Comparison of ENCODE assay signal across 8 cellular contexts in genomic region chr17:42659079-42659931, GRCh38. TPM values are rescaled to one million over a fixed set of nuclear protein-coding genes. Genes with fewer than 3 reads are reported as not detected.
DNase-seq lines count a peak whose midpoint lies in the region; ATAC-seq and TF ChIP-seq lines count a peak whose summit lies in the region.

TUBG2 (plus strand) TSS chr17:42659284; CDS start chr17:42659504, 220 bp downstream.

- peak; percentile 43 to 84 (median 72) for DNase-seq in CD8-positive, alpha-beta T cell
- peak; percentile 99 for DNase-seq in H9
- peak; percentile 94 for DNase-seq in NCI-H2171 treated with DMSO at 0.1 percent for 48 hours (lab: John Stamatoyannopoulos, UW)
- DNase-seq in central memory CD4-positive, alpha-beta T cell = peak; percentile 52
- peak; percentile 84 for DNase-seq in iris pigment epithelial cell (ENCODE audit: low read depth)
- DNase-seq in stimulated activated CD4-positive, alpha-beta T cell treated with anti-CD3 and anti-CD28 coated beads, Interleukin-12 subunit alpha, Interleukin-12 subunit beta, amount 100 ng/mL, for 24 hours (ENCODE audit: low read depth in 2 of 2) = peak; percentile 74 to 79

- H3K79me2 ChIP-seq in H9 (ENCODE audit: insufficient read depth, low read length) = no peaks in the 10 kb centered on the region

- H3K23ac ChIP-seq in H9 (ENCODE audit: insufficient read length, low read depth, low read length) = no peak within 1 kb of the TSS

- intact Hi-C loops in CD8-positive, alpha-beta T cell (cut with DNase I, micrococcal nuclease) = loop anchor here (1.0 to 5.0 kb wide), 2 partner anchors 18 to 52 kb away; partner anchors contain the start of genes RETREG3 (in 1 of the 2) and TUBG1 (in 1 of the 2)

- ATAC-seq in CD8-positive, alpha-beta T cell = peak; percentile 80
- peak; percentile 76 to 77 for ATAC-seq in activated CD4-positive, CD25-positive, alpha-beta regulatory T cell treated with anti-CD3 and anti-CD28 coated beads, Interleukin-2, amount 50 U/mL, for 24 hours
- no peak for ATAC-seq in HG03457 (IDR thresholded peaks at IDR 0.05; ENCODE audit: unreplicated experiment)

- CTCF ChIA-PET in CD8-positive, alpha-beta T cell (lab: Charles Lee) = interaction anchor here (1.4 kb wide), 1 partner anchor 21 kb away, joined by 8 read pairs; no protein-coding TSS in a partner anchor

- no peak within 1 kb of the TSS for H2BK20ac ChIP-seq in H9 (ENCODE audit: low read depth, low read length, poor library complexity, severe bottlenecking)

- no peaks in the 10 kb centered on the region for H3K36me3 ChIP-seq in CD8-positive, alpha-beta T cell (ENCODE audit: insufficient read depth, low read length)

- no peak within 1 kb of the TSS for H2BK5ac ChIP-seq in H9 (ENCODE audit: insufficient read length, low read length)

- no peak within 1 kb of the TSS for H2AFZ ChIP-seq in H9 (ENCODE audit: low read length)

- peak within 1 kb of the TSS; percentile 45 for H3K27ac ChIP-seq in CD8-positive, alpha-beta T cell (ENCODE audit: low read depth, low read length)
- no peak within 1 kb of the TSS for H3K27ac ChIP-seq in H9 (ENCODE audit: insufficient read length, low read depth, low read length)

- no peak within 1 kb of the TSS for H2AK5ac ChIP-seq in H9 (ENCODE audit: insufficient read length, low read length)

- WGBS in H9 (ENCODE audit: extremely low coverage, insufficient read length, low lambda C conversion rate) = no CpG with 5 or more reads among the region's 59 CpGs

- H4K5ac ChIP-seq in H9 (ENCODE audit: insufficient read length, low read depth, low read length) = no peak within 1 kb of the TSS

- H3K4me1 ChIP-seq in CD8-positive, alpha-beta T cell (ENCODE audit: insufficient read depth, low read length) = peaks cover 5% of the 10 kb centered on the region
- no peaks in the 10 kb centered on the region; the same call in 1 of the 2 replicates for H3K4me1 ChIP-seq in H9 (ENCODE audit: insufficient read depth, low read length)

- no peaks in the 10 kb centered on the region for H3K79me1 ChIP-seq in H9 (ENCODE audit: insufficient read depth, low read depth, low read length, poor library complexity, severe bottlenecking)

- no peak within 1 kb of the TSS for H4K8ac ChIP-seq in H9 (replicated peaks; ENCODE audit: insufficient read length, low read depth, low read length)

- H3K23me2 ChIP-seq in H9 (ENCODE audit: insufficient read length, low read depth, low read length, poor library complexity, severe bottlenecking) = no peaks in the 10 kb centered on the region

- H3K27me3 ChIP-seq in CD8-positive, alpha-beta T cell (ENCODE audit: insufficient read depth, low read length) = no peaks in the 10 kb centered on the region
- H3K27me3 ChIP-seq in H9 (ENCODE audit: insufficient read depth, low read length) = no peaks in the 10 kb centered on the region

- H3K36me3 Mint-ChIP-seq in CD8-positive, alpha-beta T cell = peaks cover 10% of the 10 kb centered on the region
- H3K36me3 Mint-ChIP-seq in H9 (ENCODE audit: insufficient read depth in 1 of 3, low read depth in 3 of 3) = peaks cover 2 to 27% (median 21%) of the 10 kb centered on the region in 3 experiments; a peak in 6 of 7 replicates

- no peak for TF ChIP-seq CTCF in CD8-positive, alpha-beta T cell (IDR thresholded peaks at IDR 0.05)
- TF ChIP-seq CTCF in H9 (conservative IDR thresholded peaks at IDR 0.05) = no peak

- H3K27me3 Mint-ChIP-seq in CD8-positive, alpha-beta T cell (ENCODE audit: low read depth) = peaks cover 8% of the 10 kb centered on the region
- peaks cover 4% of the 10 kb centered on the region for H3K27me3 Mint-ChIP-seq in H9 (ENCODE audit: low read depth)

- H3K4me3 ChIP-seq in CD8-positive, alpha-beta T cell (ENCODE audit: low read depth, low read length) = peak within 1 kb of the TSS; percentile 92

- H2BK15ac ChIP-seq in H9 (ENCODE audit: low read depth, low read length) = no peak within 1 kb of the TSS

- H3K18ac ChIP-seq in H9 (ENCODE audit: insufficient read length, low read depth, low read length) = no peak within 1 kb of the TSS

- no peaks in the 10 kb centered on the region for H3K9me3 Mint-ChIP-seq in CD8-positive, alpha-beta T cell
- peaks cover 0 to 6% of the 10 kb centered on the region in 2 experiments; a peak in 2 of 5 replicates for H3K9me3 Mint-ChIP-seq in H9

- H3K9me3 ChIP-seq in CD8-positive, alpha-beta T cell (ENCODE audit: low read length) = no peaks in the 10 kb centered on the region
- H3K9me3 ChIP-seq in H9 (ENCODE audit: control insufficient read depth, low read depth, low read length) = no peaks in the 10 kb centered on the region

- H3K4ac ChIP-seq in H9 (ENCODE audit: low read depth, low read length) = no peak within 1 kb of the TSS

- H3K4me1 Mint-ChIP-seq in CD8-positive, alpha-beta T cell (ENCODE audit: low read depth) = peaks cover 14% of the 10 kb centered on the region
- peaks cover 7 to 20% of the 10 kb centered on the region in 2 experiments for H3K4me1 Mint-ChIP-seq in H9

- peak within 1 kb of the TSS; percentile 51 for H3K9ac ChIP-seq in H9 (ENCODE audit: extremely low read depth, insufficient read length, low read length)

- H3K56ac ChIP-seq in H9 (ENCODE audit: insufficient read length, low read depth, low read length) = no peak within 1 kb of the TSS

- peak within 1 kb of the TSS; percentile 66 for H3K4me2 ChIP-seq in H9 (ENCODE audit: insufficient read depth, insufficient read length, low read length)

- H2BK120ac ChIP-seq in H9 (ENCODE audit: low read depth, low read length, poor library complexity, severe bottlenecking) = no peak within 1 kb of the TSS

- H2BK12ac ChIP-seq in H9 (ENCODE audit: insufficient read length, low read depth, low read length) = no peak within 1 kb of the TSS

- POLR2A ChIA-PET in CD8-positive, alpha-beta T cell (lab: Charles Lee) = interaction anchor here (0.7 to 1.6 kb wide), 3 partner anchors 10 to 114 kb away, joined by 3 to 4 read pairs (median 3); partner anchors contain the start of genes RETREG3 and TUBG1

- peak within 1 kb of the TSS; percentile 91 for H3K4me3 Mint-ChIP-seq in CD8-positive, alpha-beta T cell
- peak within 1 kb of the TSS; percentile 87 to 91 for H3K4me3 Mint-ChIP-seq in H9

- peak within 1 kb of the TSS; percentile 11; the same call in 1 of the 2 replicates for H3K14ac ChIP-seq in H9 (ENCODE audit: insufficient read depth, low read length)

- H3K27ac Mint-ChIP-seq in CD8-positive, alpha-beta T cell = peak within 1 kb of the TSS; percentile 84
- H3K27ac Mint-ChIP-seq in H9 = peak within 1 kb of the TSS; percentile 85 to 97 (median 90); a peak in 5 of 7 replicates

- H3T11ph ChIP-seq in H9 (ENCODE audit: low read length) = no peak within 1 kb of the TSS

- no peaks in the 10 kb centered on the region for H4K20me1 ChIP-seq in H9 (ENCODE audit: control insufficient read depth, insufficient read depth, insufficient read length)

- H4K91ac ChIP-seq in H9 (ENCODE audit: insufficient read length, low read depth, low read length) = no peak within 1 kb of the TSS

RNA-seq across cellular contexts. Expression of gene TUBG2, which starts in this region (rescaled TPM):
- 10 to 100 TPM in 1 of 2 experiments, 1 to 10 TPM in 1; 7.4 to 10.6 TPM for total RNA-seq in CD8-positive, alpha-beta T cell
- 20.4 and 22.0 TPM in 2 replicates for total RNA-seq in H9 (2021)
